1 cellular context compared by ENCODE assay signal in genomic region chr7:134195252-134195651, GRCh38.
TF ChIP-seq lines count a peak whose summit lies in the region.

No MANE protein-coding gene starts in this region.

TF ChIP-seq in K562, 482 proteins besides CTCF, POLR2A, EP300 and RAD21 (continued from another document and continues in another):
- no peak for TF ChIP-seq ZNF277 (CRISPR knock-in tag; IDR thresholded peaks at IDR 0.05; ENCODE audit: borderline replicate concordance)
- TF ChIP-seq LEF1 (IDR thresholded peaks at IDR 0.05): no peak
- no peak; the same call in 1 of the 2 replicates for TF ChIP-seq ARID3B (CRISPR knock-in tag; IDR thresholded peaks at IDR 0.05; ENCODE audit: borderline replicate concordance)
- peak; percentile 93 for TF ChIP-seq SMAD3 (CRISPR knock-in tag; conservative IDR thresholded peaks at IDR 0.05)
- TF ChIP-seq ZSCAN29 (IDR thresholded peaks at IDR 0.05): no peak
- 0 out of 2 replicates have a peak, but pooled peaks have one; percentile 6 for TF ChIP-seq DEAF1 (CRISPR knock-in tag; IDR thresholded peaks at IDR 0.05)
- TF ChIP-seq MEF2D (tag; conservative IDR thresholded peaks at IDR 0.05; ENCODE audit: low read depth): peak; percentile 80
- no peak for TF ChIP-seq ARNT (IDR thresholded peaks at IDR 0.05)
- no peak for TF ChIP-seq USF1 (CRISPR knock-in tag; IDR thresholded peaks at IDR 0.05)
- no peak for TF ChIP-seq IRF2 (CRISPR knock-in tag; IDR thresholded peaks at IDR 0.05)
- TF ChIP-seq IRF1 (CRISPR knock-in tag; IDR thresholded peaks at IDR 0.05; ENCODE audit: borderline replicate concordance): no peak
- TF ChIP-seq CTBP1 (IDR thresholded peaks at IDR 0.05; ENCODE audit: borderline replicate concordance): no peak
- peak; percentile 12; the same call in 1 of the 2 replicates for TF ChIP-seq NFIX (CRISPR knock-in tag; IDR thresholded peaks at IDR 0.05; ENCODE audit: low read depth)
- TF ChIP-seq E2F3 (CRISPR knock-in tag; IDR thresholded peaks at IDR 0.05): 0 out of 2 replicates have a peak, but pooled peaks have one; percentile 48
- TF ChIP-seq, protein P1, sequence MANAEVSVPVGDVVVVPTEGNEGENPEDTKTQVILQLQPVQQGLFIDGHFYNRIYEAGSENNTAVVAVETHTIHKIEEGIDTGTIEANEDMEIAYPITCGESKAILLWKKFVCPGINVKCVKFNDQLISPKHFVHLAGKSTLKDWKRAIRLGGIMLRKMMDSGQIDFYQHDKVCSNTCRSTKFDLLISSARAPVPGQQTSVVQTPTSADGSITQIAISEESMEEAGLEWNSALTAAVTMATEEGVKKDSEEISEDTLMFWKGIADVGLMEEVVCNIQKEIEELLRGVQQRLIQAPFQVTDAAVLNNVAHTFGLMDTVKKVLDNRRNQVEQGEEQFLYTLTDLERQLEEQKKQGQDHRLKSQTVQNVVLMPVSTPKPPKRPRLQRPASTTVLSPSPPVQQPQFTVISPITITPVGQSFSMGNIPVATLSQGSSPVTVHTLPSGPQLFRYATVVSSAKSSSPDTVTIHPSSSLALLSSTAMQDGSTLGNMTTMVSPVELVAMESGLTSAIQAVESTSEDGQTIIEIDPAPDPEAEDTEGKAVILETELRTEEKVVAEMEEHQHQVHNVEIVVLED (CRISPR knock-in tag; IDR thresholded peaks at IDR 0.05): peak; percentile 37; the same call in 1 of the 2 replicates
- TF ChIP-seq, protein P2, sequence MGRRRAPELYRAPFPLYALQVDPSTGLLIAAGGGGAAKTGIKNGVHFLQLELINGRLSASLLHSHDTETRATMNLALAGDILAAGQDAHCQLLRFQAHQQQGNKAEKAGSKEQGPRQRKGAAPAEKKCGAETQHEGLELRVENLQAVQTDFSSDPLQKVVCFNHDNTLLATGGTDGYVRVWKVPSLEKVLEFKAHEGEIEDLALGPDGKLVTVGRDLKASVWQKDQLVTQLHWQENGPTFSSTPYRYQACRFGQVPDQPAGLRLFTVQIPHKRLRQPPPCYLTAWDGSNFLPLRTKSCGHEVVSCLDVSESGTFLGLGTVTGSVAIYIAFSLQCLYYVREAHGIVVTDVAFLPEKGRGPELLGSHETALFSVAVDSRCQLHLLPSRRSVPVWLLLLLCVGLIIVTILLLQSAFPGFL (CRISPR knock-in tag; IDR thresholded peaks at IDR 0.05): no peak
- TF ChIP-seq HOXB6 (CRISPR knock-in tag; IDR thresholded peaks at IDR 0.05; ENCODE audit: borderline replicate concordance): no peak
- TF ChIP-seq CREB5 (CRISPR knock-in tag; IDR thresholded peaks at IDR 0.05): no peak
- TF ChIP-seq ZNF780A (CRISPR knock-in tag; IDR thresholded peaks at IDR 0.05): no peak
- no peak for TF ChIP-seq ID3 (CRISPR knock-in tag; IDR thresholded peaks at IDR 0.05)
- TF ChIP-seq ID3 (tag; IDR thresholded peaks at IDR 0.05): peak; percentile 95
- no peak for TF ChIP-seq ZNF3 (CRISPR knock-in tag; IDR thresholded peaks at IDR 0.05)
- no peak for TF ChIP-seq THRB (CRISPR knock-in tag; conservative IDR thresholded peaks at IDR 0.05)
- TF ChIP-seq ZNF274 (IDR thresholded peaks at IDR 0.05; ENCODE audit: borderline replicate concordance, low read depth, low read length): no peak
- no peak for TF ChIP-seq POLR2AphosphoS2 (IDR thresholded peaks at IDR 0.05; ENCODE audit: low read length)
- TF ChIP-seq PPARD (CRISPR knock-in tag; IDR thresholded peaks at IDR 0.05): no peak
- TF ChIP-seq RAD51 (IDR thresholded peaks at IDR 0.05; ENCODE audit: borderline replicate concordance, low read depth): no peak
- TF ChIP-seq BRCA1 (IDR thresholded peaks at IDR 0.05): no peak
- TF ChIP-seq BRCA1 (CRISPR knock-in tag; IDR thresholded peaks at IDR 0.05): no peak
- TF ChIP-seq JUNB (CRISPR knock-in tag; conservative IDR thresholded peaks at IDR 0.05): no peak
- TF ChIP-seq MLLT1 (IDR thresholded peaks at IDR 0.05): no peak
- no peak for TF ChIP-seq ZNF518B (CRISPR knock-in tag; IDR thresholded peaks at IDR 0.05)
- TF ChIP-seq ZNF197 (CRISPR knock-in tag; IDR thresholded peaks at IDR 0.05; ENCODE audit: low read depth): peak; percentile 63; the same call in 1 of the 2 replicates
- TF ChIP-seq SRSF3 (IDR thresholded peaks at IDR 0.05; ENCODE audit: insufficient read depth, low read length): no peak
- TF ChIP-seq NR4A1 (CRISPR knock-in tag; IDR thresholded peaks at IDR 0.05): no peak
- TF ChIP-seq NR4A1 (tag; IDR thresholded peaks at IDR 0.05): peak; percentile 95
- TF ChIP-seq KDM4B (IDR thresholded peaks at IDR 0.05; ENCODE audit: borderline replicate concordance in 2 of 2, low read depth in 1 of 2): no peak
- TF ChIP-seq MYBL2 (IDR thresholded peaks at IDR 0.05; ENCODE audit: low read depth): no peak
- TF ChIP-seq MYBL2 (CRISPR knock-in tag; IDR thresholded peaks at IDR 0.05; ENCODE audit: borderline replicate concordance): no peak
- TF ChIP-seq ZNF239 (CRISPR knock-in tag; IDR thresholded peaks at IDR 0.05): peak; percentile 79
- no peak for TF ChIP-seq MEF2A (IDR thresholded peaks at IDR 0.05; ENCODE audit: control insufficient read depth, low read depth, low read length)
- TF ChIP-seq ZNF217 (CRISPR knock-in tag; IDR thresholded peaks at IDR 0.05): no peak
- TF ChIP-seq MYNN (IDR thresholded peaks at IDR 0.05): no peak
- TF ChIP-seq MYNN (CRISPR knock-in tag; IDR thresholded peaks at IDR 0.05): no peak
- TF ChIP-seq, protein P3, sequence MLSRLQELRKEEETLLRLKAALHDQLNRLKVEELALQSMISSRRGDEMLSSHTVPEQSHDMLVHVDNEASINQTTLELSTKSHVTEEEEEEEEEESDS (CRISPR knock-in tag; IDR thresholded peaks at IDR 0.05): no peak
- 0 out of 2 replicates have a peak, but pooled peaks have one; percentile 41 for TF ChIP-seq TAF7 (tag; IDR thresholded peaks at IDR 0.05)
- no peak for TF ChIP-seq MAZ (CRISPR knock-in tag; conservative IDR thresholded peaks at IDR 0.05 in 1 of 2, IDR thresholded peaks at IDR 0.05 in 1 of 2)
- TF ChIP-seq MXD1 (CRISPR knock-in tag; IDR thresholded peaks at IDR 0.05; ENCODE audit: borderline replicate concordance, poor library complexity, severe bottlenecking): no peak
